2 cellular contexts compared by ENCODE assay signal in the genomic region with DNA sequence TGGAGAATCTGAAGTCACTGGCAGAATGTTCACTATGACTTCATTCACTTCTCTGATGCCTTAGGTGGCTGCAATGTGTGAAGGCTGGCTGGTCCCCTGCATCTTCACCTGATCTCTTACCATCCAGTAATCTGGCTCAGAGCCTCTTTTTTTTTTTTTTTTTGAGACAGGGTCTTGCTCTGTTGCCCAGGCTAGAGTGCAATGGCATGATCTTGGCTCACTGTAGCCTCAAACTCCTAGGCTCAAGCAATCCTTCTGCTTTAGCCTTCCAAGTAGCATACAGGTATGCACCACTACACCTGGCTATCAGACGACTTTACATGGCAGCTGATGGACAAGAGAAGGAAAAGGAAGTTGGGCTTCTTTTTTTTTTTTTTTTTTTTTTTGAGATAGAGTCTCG.
TF ChIP-seq lines count a peak whose summit lies in the region.

No MANE protein-coding gene starts in this region.

TF ChIP-seq in HEK293T, 16 proteins besides CTCF, POLR2A, EP300 and RAD21:
- TF ChIP-seq CTBP1 (IDR thresholded peaks at IDR 0.05; ENCODE audit: borderline replicate concordance) (no peak), ZNF384 (IDR thresholded peaks at IDR 0.05) (peak; percentile 15; the same call in 1 of the 2 replicates)

TF ChIP-seq in K562, 482 proteins besides CTCF, POLR2A, EP300 and RAD21:
- TF ChIP-seq ZNF121 (CRISPR knock-in tag; conservative IDR thresholded peaks at IDR 0.05): peak; percentile 78
- no peak for TF ChIP-seq ZNF586 (CRISPR knock-in tag; conservative IDR thresholded peaks at IDR 0.05)
TF ChIP-seq in K562: peak in this region for 1.
